In genomic region chr19:35204799-35205732, GRCh38 we compare ENCODE assay signal across 8 cellular contexts. TPM values are rescaled to one million over a fixed set of nuclear protein-coding genes. Genes with fewer than 3 reads are reported as not detected.
A peak's percentile ranks its signal among the peaks of the same experiment; 100 is the strongest.
DNase-seq lines count a peak whose midpoint lies in the region; ATAC-seq, FAIRE-seq and TF ChIP-seq lines count a peak whose summit lies in the region.

No MANE protein-coding gene starts in this region.

- no peaks in the 10 kb centered on the region for H3K36me3 ChIP-seq in upper lobe of right lung
- H3K36me3 ChIP-seq in hepatocyte (replicated peaks; ENCODE audit: insufficient read depth, low read depth) = no peaks in the 10 kb centered on the region

- DNase-seq in AML-193 (lab: John Stamatoyannopoulos, UW) (peak; percentile 25 to 46), GM19239 (ENCODE audit: insufficient read length, low spot score) (peak; percentile 54), upper lobe of right lung (no peak), 8988T (no peak), NCI-H187 treated with DMSO at 0.1 percent for 48 hours (lab: John Stamatoyannopoulos, UW) (no peak), hepatocyte (ENCODE audit: low spot score) (no peak)

- 61% methylated on average over 13 of the region's 13 CpGs for WGBS in hepatocyte (ENCODE audit: low lambda C conversion rate, missing lambda C conversion rate)

- no peaks in the 10 kb centered on the region for H3K27me3 ChIP-seq in upper lobe of right lung
- no peaks in the 10 kb centered on the region for H3K27me3 ChIP-seq in hepatocyte

- no peaks in the 10 kb centered on the region for H3K79me2 ChIP-seq in hepatocyte

- peak overlapping the region; percentile 86 for H3K27ac Mint-ChIP-seq in activated T-helper 17 cell treated with anti-CD3 and anti-CD28 coated beads, Interleukin-2, amount 50 U/mL, for 72 hours

- H3K9me3 ChIP-seq in upper lobe of right lung = no peaks in the 10 kb centered on the region
- H3K9me3 ChIP-seq in hepatocyte (ENCODE audit: low read depth) = no peaks in the 10 kb centered on the region

- no peak overlapping the region for H3K4me2 ChIP-seq in hepatocyte

- H3K36me3 Mint-ChIP-seq in activated T-helper 17 cell treated with anti-CD3 and anti-CD28 coated beads, Interleukin-2, amount 50 U/mL, for 72 hours (ENCODE audit: low read depth) = no peaks in the 10 kb centered on the region

- H3K9me3 Mint-ChIP-seq in activated T-helper 17 cell treated with anti-CD3 and anti-CD28 coated beads, Interleukin-2, amount 50 U/mL, for 72 hours = no peaks in the 10 kb centered on the region

- no peaks in the 10 kb centered on the region for H3K27me3 Mint-ChIP-seq in activated T-helper 17 cell treated with anti-CD3 and anti-CD28 coated beads, Interleukin-2, amount 50 U/mL, for 72 hours

- H3K9me2 ChIP-seq in hepatocyte (replicated peaks; ENCODE audit: insufficient read depth) = no peaks in the 10 kb centered on the region

- H3K27ac ChIP-seq in upper lobe of right lung = no peak overlapping the region
- H3K27ac ChIP-seq in hepatocyte = no peak overlapping the region

- peaks cover 48% of the 10 kb centered on the region for H3K4me1 Mint-ChIP-seq in activated T-helper 17 cell treated with anti-CD3 and anti-CD28 coated beads, Interleukin-2, amount 50 U/mL, for 72 hours

- no peak overlapping the region for H3K4me3 ChIP-seq in upper lobe of right lung
- no peak overlapping the region for H3K4me3 ChIP-seq in hepatocyte

- peak overlapping the region; percentile 62 for H3K4me3 Mint-ChIP-seq in activated T-helper 17 cell treated with anti-CD3 and anti-CD28 coated beads, Interleukin-2, amount 50 U/mL, for 72 hours

- H2AFZ ChIP-seq in hepatocyte = no peak overlapping the region

- H3K4me1 ChIP-seq in upper lobe of right lung (peaks cover 20% of the 10 kb centered on the region), hepatocyte (ENCODE audit: insufficient read depth) (no peaks in the 10 kb centered on the region)

- intact Hi-C loops in upper lobe of right lung (cut with DNase I) = no loop called here

- ATAC-seq in HG03460 (IDR thresholded peaks at IDR 0.05; ENCODE audit: unreplicated experiment) (peak; percentile 64), upper lobe of right lung (peak; percentile 89)
- peak; percentile 65 for ATAC-seq in activated T-helper 17 cell treated with anti-CD3 and anti-CD28 coated beads, Interleukin-2, amount 50 U/mL, for 72 hours (replicated peaks)

- TF ChIP-seq CTCF in upper lobe of right lung (IDR thresholded peaks at IDR 0.05) (no peak), hepatocyte (IDR thresholded peaks at IDR 0.05; ENCODE audit: poor library complexity) (no peak)

- peak; percentile 98 for FAIRE-seq in GM19239 (lab: Jason Lieb, UNC)

- H4K20me1 ChIP-seq in hepatocyte (ENCODE audit: insufficient read depth, poor library complexity, severe bottlenecking) = no peaks in the 10 kb centered on the region

RNA-seq across cellular contexts. Expression of gene FAM187B, which starts 23.5 kb away (rescaled TPM):
- total RNA-seq in activated T-helper 17 cell treated with anti-CD3 and anti-CD28 coated beads, Interleukin-2, amount 50 U/mL, for 72 hours = under 1 TPM in 1 of 2 donors, not detected in 1; 0.58 TPM
- total RNA-seq in upper lobe of right lung (not detected), hepatocyte (0.56 TPM in 1 of 2 replicates, not detected in the other)
- not detected in 2 replicates for polyA plus RNA-seq in hepatocyte

RNA-seq across cellular contexts. Expression of gene LSR, which starts 43.7 kb away (rescaled TPM):
- 10 to 100 TPM; 19.1 to 38.0 TPM for total RNA-seq in activated T-helper 17 cell treated with anti-CD3 and anti-CD28 coated beads, Interleukin-2, amount 50 U/mL, for 72 hours
- total RNA-seq in upper lobe of right lung (79.1 TPM), hepatocyte (89.9 and 113 TPM in 2 replicates)
- polyA plus RNA-seq in hepatocyte = 255 and 296 TPM in 2 replicates

RNA-seq across cellular contexts. Expression of gene FXYD5, which starts 50.5 kb away (rescaled TPM):
- total RNA-seq in activated T-helper 17 cell treated with anti-CD3 and anti-CD28 coated beads, Interleukin-2, amount 50 U/mL, for 72 hours = 100 to 1,000 TPM; 214 to 257 TPM
- total RNA-seq in upper lobe of right lung (124 TPM), hepatocyte (36.4 and 42.8 TPM in 2 replicates)
- 81.1 and 90.2 TPM in 2 replicates for polyA plus RNA-seq in hepatocyte

Comparison
In these comparisons a context has a peak if more than half of its experiments do, and no peak if none do; other contexts are left out.
1. DNase-seq: peak in AML-193 (2 of 2) and GM19239 (single experiment); none in upper lobe of right lung (single experiment), 8988T (single experiment), NCI-H187 treated with DMSO at 0.1 percent for 48 hours (single experiment) and hepatocyte (single experiment).
2. Peak in every context shown above with its lines, with median percentiles within 50 percentile points of each other: ATAC-seq.